ENCODE assay signal across 13 cellular contexts in genomic region chr20:38932457-38933120, GRCh38. TPM values are rescaled to one million over a fixed set of nuclear protein-coding genes. Genes with fewer than 3 reads are reported as not detected.
A peak's percentile ranks its signal among the peaks of the same experiment; 100 is the strongest.
DNase-seq lines count a peak whose midpoint lies in the region; ATAC-seq and TF ChIP-seq lines count a peak whose summit lies in the region.
"Had no signal": no experiment of that assay in that cellular context is flagged by ENCODE, and none has a peak within 500 bp of the region (broad histone marks: within the 10 kb centered on the region; RNA-seq: fewer than 3 reads in every experiment).

No MANE protein-coding gene starts in this region.

- dilution Hi-C loops in mammary epithelial cell (cut with HindIII; ENCODE audit: low sequenced_read_pairs) = no loop called here

- no peak overlapping the region for H2AK5ac ChIP-seq in mesenchymal stem cell (ENCODE audit: low read length, severe bottlenecking)

- H3K79me1 ChIP-seq in mesenchymal stem cell (replicated peaks; ENCODE audit: low read length, poor library complexity, severe bottlenecking) = peaks cover 12% of the 10 kb centered on the region

- H2BK120ac ChIP-seq in mesenchymal stem cell (ENCODE audit: low read depth, low read length) = no peak overlapping the region

- no peak overlapping the region for H3K23ac ChIP-seq in mesenchymal stem cell (ENCODE audit: low read length in 2 of 2)

- H4K20me1 ChIP-seq in BLaER1 = peaks cover 100% of the 10 kb centered on the region
- no peaks in the 10 kb centered on the region for H4K20me1 ChIP-seq in mammary epithelial cell (ENCODE audit: insufficient read depth, low read length)

- H2AFZ ChIP-seq in mammary epithelial cell (ENCODE audit: low read depth, low read length) (peak overlapping the region; percentile 79), mesenchymal stem cell (ENCODE audit: low read depth, low read length) (peak overlapping the region; percentile 29)

- TF ChIP-seq CTCF in mammary epithelial cell (conservative IDR thresholded peaks at IDR 0.05 in 1 of 2, IDR thresholded peaks at IDR 0.05 in 1 of 2; ENCODE audit: extremely low read depth in 1 of 2, insufficient read depth in 1 of 2, low read depth in 1 of 2, low read length in 2 of 2) = no peak

- H3K27ac ChIP-seq in BLaER1 = 0 out of 2 replicates have a peak overlapping the region, but pooled peaks have one; percentile 13
- H3K27ac ChIP-seq in mammary epithelial cell (ENCODE audit: insufficient read depth, low read depth, low read length) = peak overlapping the region; percentile 53
- H3K27ac ChIP-seq in mesenchymal stem cell (ENCODE audit: low read length, poor library complexity, severe bottlenecking) = no peak overlapping the region
- H3K27ac ChIP-seq: upper lobe of right lung had no signal

- DNase-seq in LHCN-M2 (ENCODE audit: low read depth) (peak; percentile 48), mammary epithelial cell (peak; percentile 61), mesenchymal stem cell (peak; percentile 54), NCI-H2081 (lab: John Stamatoyannopoulos, UW) (no peak)
- no peak for DNase-seq in activated CD4-positive, alpha-beta T cell treated with anti-CD3 and anti-CD28 coated beads, Interleukin-2, amount 50 U/mL, for 1 hour
- no peak for DNase-seq in activated naive CD4-positive, alpha-beta T cell treated with anti-CD3 and anti-CD28 coated beads, Interleukin-2, amount 50 U/mL, for 72 hours (ENCODE audit: low spot score in 2 of 2)
- DNase-seq: activated T-cell treated with anti-CD3 and anti-CD28 coated beads, Interleukin-2, amount 50 U/mL, for 72 hours; DMS79; immature natural killer cell; nucleus accumbens; upper lobe of right lung had no signal

- H3K9me3 Mint-ChIP-seq in activated naive CD4-positive, alpha-beta T cell treated with anti-CD3 and anti-CD28 coated beads, Interleukin-2, amount 50 U/mL, for 72 hours = no peaks in the 10 kb centered on the region
- H3K9me3 Mint-ChIP-seq: activated T-cell treated with anti-CD3 and anti-CD28 coated beads, Interleukin-2, amount 50 U/mL, for 72 hours; immature natural killer cell had no signal

- BruUV-seq in mammary epithelial cell (replicated peaks; lab: Mats Ljungman, UMichigan) = no TSS peak

- no peak overlapping the region for H3K4me3 ChIP-seq in BLaER1
- no peak overlapping the region for H3K4me3 ChIP-seq in mammary epithelial cell (replicated peaks in 1 of 3; ENCODE audit: insufficient read depth in 1 of 3, low read depth in 2 of 3, low read length in 3 of 3)
- peak overlapping the region in 1 of 2 experiments; percentile 46 for H3K4me3 ChIP-seq in mesenchymal stem cell (ENCODE audit: insufficient read depth in 1 of 2, low read depth in 1 of 2, low read length in 2 of 2)
- H3K4me3 ChIP-seq: upper lobe of right lung had no signal

- in situ Hi-C loops in mammary epithelial cell (cut with MboI; ENCODE audit: low sequenced_read_pairs in 2 of 2) = loop anchor here in 1 of 2 donors (10.0 kb wide), 1 partner anchor 112 kb away; no protein-coding TSS in a partner anchor

- no peak overlapping the region for H2BK15ac ChIP-seq in mesenchymal stem cell (ENCODE audit: low read depth, poor library complexity, severe bottlenecking)

- peaks cover 100% of the 10 kb centered on the region for H3K79me2 ChIP-seq in mammary epithelial cell (ENCODE audit: insufficient read depth, low read length)

- H3K9ac ChIP-seq in BLaER1 (no peak overlapping the region), mammary epithelial cell (ENCODE audit: insufficient read depth, low read length) (no peak overlapping the region), mesenchymal stem cell (ENCODE audit: low read length) (peak overlapping the region; percentile 68)

- CTCF ChIA-PET in mammary epithelial cell (lab: Charles Lee; ENCODE audit: low non-redundant PET) = interaction anchor here (0.6 kb wide), 1 partner anchor 117 kb away, joined by 3 read pairs; no protein-coding TSS in a partner anchor

- H3K18ac ChIP-seq in mesenchymal stem cell (ENCODE audit: low read depth in 1 of 2, low read length in 2 of 2) = no peak overlapping the region

- 24% methylated on average over 9 of the region's 9 CpGs for WGBS in mammary epithelial cell (ENCODE audit: low coverage, missing lambda C conversion rate)
- 90% methylated on average over 8 of the region's 9 CpGs for WGBS in mesenchymal stem cell

- no peak overlapping the region for H2BK5ac ChIP-seq in mesenchymal stem cell (ENCODE audit: low read depth, low read length, poor library complexity, severe bottlenecking)

- H3K36me3 Mint-ChIP-seq in activated naive CD4-positive, alpha-beta T cell treated with anti-CD3 and anti-CD28 coated beads, Interleukin-2, amount 50 U/mL, for 72 hours = peaks cover 6 to 9% of the 10 kb centered on the region in 2 donors
- H3K36me3 Mint-ChIP-seq: immature natural killer cell had no signal

- H3K4me1 ChIP-seq in BLaER1 = peaks cover 66% of the 10 kb centered on the region
- H3K4me1 ChIP-seq in mammary epithelial cell (ENCODE audit: insufficient read depth, low read length) = peaks cover 35% of the 10 kb centered on the region
- H3K4me1 ChIP-seq in mesenchymal stem cell (ENCODE audit: control insufficient read depth, insufficient read depth, low read depth, low read length) = peaks cover 9% of the 10 kb centered on the region
- H3K4me1 ChIP-seq: upper lobe of right lung had no signal

- H3K14ac ChIP-seq in mesenchymal stem cell (ENCODE audit: low read length in 2 of 2) = no peak overlapping the region

- peak overlapping the region; percentile 81 for H4K91ac ChIP-seq in mesenchymal stem cell (ENCODE audit: low read length)

- H3K4ac ChIP-seq in mesenchymal stem cell (ENCODE audit: low read depth in 1 of 2, low read length in 2 of 2) = peak overlapping the region in 1 of 2 experiments; percentile 41

- intact Hi-C loops in mammary epithelial cell (cut with micrococcal nuclease) = no loop called here

- H4K8ac ChIP-seq in mesenchymal stem cell (ENCODE audit: low read length) = peak overlapping the region; percentile 66

- H2BK12ac ChIP-seq in mesenchymal stem cell (ENCODE audit: low read length in 2 of 2) = peak overlapping the region in 1 of 2 experiments; percentile 46

- H3K36me3 ChIP-seq in BLaER1 (peaks cover 77% of the 10 kb centered on the region), mammary epithelial cell (ENCODE audit: insufficient read depth, low read length) (peaks cover 2% of the 10 kb centered on the region), mesenchymal stem cell (ENCODE audit: control insufficient read depth in 1 of 2, insufficient read depth in 2 of 2, low read depth in 1 of 2, low read length in 2 of 2) (no peaks in the 10 kb centered on the region)
- H3K36me3 ChIP-seq: upper lobe of right lung had no signal

- H3K4me2 ChIP-seq in BLaER1 = no peak overlapping the region
- H3K4me2 ChIP-seq in mammary epithelial cell (ENCODE audit: insufficient read depth, low read depth, low read length) = peak overlapping the region; percentile 58
- H3K4me2 ChIP-seq in mesenchymal stem cell (ENCODE audit: low read length, poor library complexity, severe bottlenecking) = no peak overlapping the region

- H3K27me3 ChIP-seq in BLaER1 (no peaks in the 10 kb centered on the region), mammary epithelial cell (ENCODE audit: insufficient read depth, low read length) (no peaks in the 10 kb centered on the region), mesenchymal stem cell (ENCODE audit: control insufficient read depth in 1 of 2, insufficient read depth in 1 of 2, low read length in 2 of 2) (no peaks in the 10 kb centered on the region)

- no peak for ATAC-seq in activated naive CD4-positive, alpha-beta T cell treated with anti-CD3 and anti-CD28 coated beads, Interleukin-2, amount 50 U/mL, for 72 hours
- ATAC-seq in GM19351 (IDR thresholded peaks at IDR 0.05; ENCODE audit: unreplicated experiment) = no peak
- ATAC-seq: activated T-cell treated with anti-CD3 and anti-CD28 coated beads, Interleukin-2, amount 50 U/mL, for 72 hours; upper lobe of right lung had no signal

- no peak overlapping the region for H3K27ac Mint-ChIP-seq in activated naive CD4-positive, alpha-beta T cell treated with anti-CD3 and anti-CD28 coated beads, Interleukin-2, amount 50 U/mL, for 72 hours
- H3K27ac Mint-ChIP-seq: activated T-cell treated with anti-CD3 and anti-CD28 coated beads, Interleukin-2, amount 50 U/mL, for 72 hours; immature natural killer cell had no signal

- H3K9me3 ChIP-seq in BLaER1 (no peaks in the 10 kb centered on the region), mammary epithelial cell (replicated peaks; ENCODE audit: insufficient read depth, low read length) (no peaks in the 10 kb centered on the region), mesenchymal stem cell (ENCODE audit: control insufficient read depth, low read length) (no peaks in the 10 kb centered on the region)
- H3K9me3 ChIP-seq: upper lobe of right lung had no signal

RNA-seq across cellular contexts. Expression of gene FAM83D, which starts 6.4 kb away (rescaled TPM):
- total RNA-seq in LHCN-M2 (2014; rRNA removed) (64.4 and 73.2 TPM in 2 replicates), mammary epithelial cell (10 to 100 TPM in 1 of 2 donors, 1 to 10 TPM in 1; 3.7 to 29.9 TPM)
- polyA plus RNA-seq in LHCN-M2 (2012) = 17.1 TPM
- polyA plus RNA-seq in mammary epithelial cell = 52.5 TPM
- polyA minus RNA-seq in mammary epithelial cell = 31.5 TPM
- 2.8 TPM for polyA plus RNA-seq in mesenchymal stem cell (2013, experiment 1 of 2)
- polyA plus RNA-seq in mesenchymal stem cell (2013, experiment 2 of 2) = 2.8 TPM
- total RNA-seq in activated naive CD4-positive, alpha-beta T cell treated with anti-CD3 and anti-CD28 coated beads, Interleukin-2, amount 50 U/mL, for 72 hours = 10 to 100 TPM; 14.5 to 18.4 TPM

RNA-seq across cellular contexts. Expression of gene DHX35, which starts 29.6 kb away (rescaled TPM):
- total RNA-seq in LHCN-M2 (2014; rRNA removed) (6.8 and 10.9 TPM in 2 replicates), mammary epithelial cell (1 to 10 TPM; 8.1 to 9.5 TPM)
- polyA plus RNA-seq in LHCN-M2 (2012) = 3.9 TPM
- polyA plus RNA-seq in mammary epithelial cell = 9.2 TPM
- polyA minus RNA-seq in mammary epithelial cell = 13.4 TPM
- polyA plus RNA-seq in mesenchymal stem cell (2013, experiment 1 of 2) = 5.0 TPM
- 4.3 TPM for polyA plus RNA-seq in mesenchymal stem cell (2013, experiment 2 of 2)
- 10 to 100 TPM; 11.6 to 12.1 TPM for total RNA-seq in activated naive CD4-positive, alpha-beta T cell treated with anti-CD3 and anti-CD28 coated beads, Interleukin-2, amount 50 U/mL, for 72 hours

Comparison
In these comparisons a context has a peak if more than half of its experiments do, and no peak if none do; other contexts are left out.
1. DNase-seq: peak in LHCN-M2 (single experiment), mammary epithelial cell (single experiment) and mesenchymal stem cell (single experiment); none in NCI-H2081 (0 of 2), activated CD4-positive, alpha-beta T cell treated with anti-CD3 and anti-CD28 coated beads, Interleukin-2, amount 50 U/mL, for 1 hour (single experiment) and activated naive CD4-positive, alpha-beta T cell treated with anti-CD3 and anti-CD28 coated beads, Interleukin-2, amount 50 U/mL, for 72 hours (0 of 2).